Comparison of ENCODE assay signal across 22 cellular contexts in genomic region chr3:105040026-105040622, GRCh38.
DNase-seq lines count a peak whose midpoint lies in the region; ATAC-seq, FAIRE-seq and TF ChIP-seq lines count a peak whose summit lies in the region.
"Had no signal": no experiment of that assay in that cellular context is flagged by ENCODE, and none has a peak within 500 bp of the region (broad histone marks: within the 10 kb centered on the region; RNA-seq: fewer than 3 reads in every experiment).

No MANE protein-coding gene starts in this region.

- intact Hi-C loops in right lobe of liver (cut with DNase I) (no loop called here), HepG2 (cut with micrococcal nuclease; ENCODE audit: unreplicated experiment) (no loop called here), lower lobe of right lung (cut with DNase I) (no loop called here)

- BruUV-seq in HepG2 (replicated peaks; lab: Mats Ljungman, UMichigan), result no TSS peak

- in situ Hi-C loops in HepG2 (cut with HindIII; ENCODE audit: extremely low pct_ligation_motif_present, low pct_unique_long_range_greater_than_20kb), result no loop called here

- H3K27me3 ChIP-seq in right lobe of liver (no peaks in the 10 kb centered on the region), HepG2 (ENCODE audit: control insufficient read depth in 1 of 2, insufficient read depth in 2 of 2, low read length in 2 of 2) (no peaks in the 10 kb centered on the region), lower lobe of right lung (ENCODE audit: low read depth) (no peaks in the 10 kb centered on the region)
- H3K27me3 ChIP-seq: esophagus squamous epithelium had no signal

- no peak for TF ChIP-seq RAD21 in HepG2 (CRISPR knock-in tag; IDR thresholded peaks at IDR 0.05)

- no peak overlapping the region for H3K9ac ChIP-seq in HepG2 (ENCODE audit: insufficient read depth, low read depth, low read length)
- H3K9ac ChIP-seq: KMS-11 had no signal

- no peaks in the 10 kb centered on the region for H3K79me2 ChIP-seq in HepG2 (ENCODE audit: insufficient read depth, low read length)

- H3K4me1 ChIP-seq in right lobe of liver (no peaks in the 10 kb centered on the region), HepG2 (ENCODE audit: insufficient read depth, low read length) (no peaks in the 10 kb centered on the region), lower lobe of right lung (no peaks in the 10 kb centered on the region)
- H3K4me1 ChIP-seq: esophagus squamous epithelium had no signal

- H3K4me3 ChIP-seq in right lobe of liver, result no peak overlapping the region
- no peak overlapping the region for H3K4me3 ChIP-seq in HepG2 (replicated peaks in 1 of 3; ENCODE audit: insufficient read depth in 1 of 3, low read depth in 2 of 3, low read length in 3 of 3)
- H3K4me3 ChIP-seq in lower lobe of right lung, result no peak overlapping the region
- H3K4me3 ChIP-seq: esophagus squamous epithelium had no signal

- peak in 3 of 4 donors; percentile 49 to 63 (median 54) for ATAC-seq in right lobe of liver
- no peak for ATAC-seq in HepG2
- no peak for ATAC-seq in lower lobe of right lung
- ATAC-seq: effector memory CD8-positive, alpha-beta T cell; left colon; natural killer cell; Right ventricle myocardium inferior; sciatic nerve had no signal

- DNase-seq in right lobe of liver, result no peak
- no peak for DNase-seq in HepG2 (ENCODE audit: low spot score)
- DNase-seq in amniotic epithelial cell (ENCODE audit: low read depth), result peak; percentile 76
- DNase-seq in iris pigment epithelial cell (ENCODE audit: low read depth), result peak; percentile 59
- DNase-seq in activated CD8-positive, alpha-beta memory T cell treated with anti-CD3 and anti-CD28 coated beads, Interleukin-2, amount 50 U/mL, for 48 hours, result no peak
- DNase-seq in lower lobe of right lung, result no peak
- DNase-seq in GM10266 (ENCODE audit: extremely low spot score), result no peak
- DNase-seq in RKO (ENCODE audit: low spot score), result no peak
- DNase-seq: activated CD4-positive, alpha-beta T cell treated with anti-CD3 and anti-CD28 coated beads for 1 hour; activated naive CD4-positive, alpha-beta T cell treated with anti-CD3 and anti-CD28 coated beads, Interleukin-2, amount 10 ng/mL, durations not matched to agents 7 days and 5 days; aorta; effector memory CD8-positive, alpha-beta T cell; esophagus squamous epithelium; GOT3; left colon; natural killer cell; NCI-H2081 treated with DMSO at 0.1 percent for 48 hours; stimulated activated CD4-positive, alpha-beta T cell treated with anti-CD3 and anti-CD28 coated beads, Interleukin-15, amount 100 ng/mL, for 24 hours; stimulated activated CD8-positive, alpha-beta memory T cell treated with anti-CD3 and anti-CD28 coated beads, Interleukin-4, amount 100 ng/mL, for 48 hours had no signal

- H4K20me1 ChIP-seq in HepG2 (ENCODE audit: insufficient read depth, low read length), result no peaks in the 10 kb centered on the region

- TF ChIP-seq CTCF in right lobe of liver (IDR thresholded peaks at IDR 0.05) (no peak), HepG2 (CRISPR knock-in tag; IDR thresholded peaks at IDR 0.05) (no peak), lower lobe of right lung (IDR thresholded peaks at IDR 0.05) (no peak), GM10266 (IDR thresholded peaks at IDR 0.05; ENCODE audit: control insufficient read depth, insufficient read depth, low read depth, missing control alignments) (no peak)

- no peak overlapping the region for H2AFZ ChIP-seq in HepG2 (ENCODE audit: low read length)

- CTCF ChIA-PET in HepG2 (lab: Yijun Ruan, JAX; ENCODE audit: low intra/inter-chr PET ratio, low total read pairs), result no interaction called here

- TF ChIP-seq EP300 in HepG2 (IDR thresholded peaks at IDR 0.05; ENCODE audit: low read depth in 2 of 2, low read length in 2 of 2) (no peak), HepG2 (CRISPR knock-in tag; IDR thresholded peaks at IDR 0.05; ENCODE audit: borderline replicate concordance) (no peak)

- H3K36me3 ChIP-seq in right lobe of liver (no peaks in the 10 kb centered on the region), HepG2 (replicated peaks in 1 of 2; ENCODE audit: control insufficient read depth in 1 of 2, insufficient read depth in 2 of 2, low read length in 2 of 2) (no peaks in the 10 kb centered on the region), lower lobe of right lung (no peaks in the 10 kb centered on the region)
- H3K36me3 ChIP-seq: esophagus squamous epithelium had no signal

- H3K9me3 ChIP-seq in right lobe of liver (no peaks in the 10 kb centered on the region), HepG2 (ENCODE audit: low read length) (no peaks in the 10 kb centered on the region), lower lobe of right lung (no peaks in the 10 kb centered on the region)
- H3K9me3 ChIP-seq: esophagus squamous epithelium had no signal

- WGBS in right lobe of liver (ENCODE audit: insufficient coverage, low coverage, low lambda C conversion rate, missing lambda C conversion rate), result 5% methylated on average over 1 of the region's 1 CpG
- WGBS in HepG2 (ENCODE audit: low lambda C conversion rate), result 0% methylated on average over 1 of the region's 1 CpG

- no peak overlapping the region for H3K4me2 ChIP-seq in HepG2 (ENCODE audit: low read depth, low read length)
- H3K4me2 ChIP-seq: KMS-11 had no signal

- TF ChIP-seq POLR2A in right lobe of liver (IDR thresholded peaks at IDR 0.05) (no peak), HepG2 (IDR thresholded peaks at IDR 0.05; ENCODE audit: insufficient read depth in 1 of 2, low read depth in 2 of 2, low read length in 2 of 2) (no peak)

- H3K27ac ChIP-seq in right lobe of liver, result no peak overlapping the region
- H3K27ac ChIP-seq in HepG2 (ENCODE audit: extremely low read length, insufficient read depth, low read length), result no peak overlapping the region
- no peak overlapping the region for H3K27ac ChIP-seq in lower lobe of right lung
- H3K27ac ChIP-seq: esophagus squamous epithelium, KMS-11 had no signal

- POLR2A ChIA-PET in HepG2 (lab: Yijun Ruan, JAX), result no interaction called here

- no peak for FAIRE-seq in HepG2 (lab: Jason Lieb, UNC)

TF ChIP-seq in HepG2, 621 proteins besides CTCF, POLR2A, EP300 and RAD21:
- TF ChIP-seq ZNF160 (CRISPR knock-in tag; IDR thresholded peaks at IDR 0.05), result no peak
TF ChIP-seq in HepG2: peak in this region for 0.

Comparison
In these comparisons a context has a peak if more than half of its experiments do, and no peak if none do; other contexts are left out.
1. ATAC-seq: peak in right lobe of liver (3 of 4); none in HepG2 (single experiment) and lower lobe of right lung (0 of 2).
2. DNase-seq: peak in amniotic epithelial cell (single experiment) and iris pigment epithelial cell (single experiment); none in right lobe of liver (0 of 3), HepG2 (single experiment), activated CD8-positive, alpha-beta memory T cell treated with anti-CD3 and anti-CD28 coated beads, Interleukin-2, amount 50 U/mL, for 48 hours (single experiment), lower lobe of right lung (single experiment), GM10266 (single experiment) and RKO (single experiment).